In genomic region chr6:44186691-44187025, GRCh38 we compare ENCODE assay signal across 1 cellular context.
TF ChIP-seq lines count a peak whose summit lies in the region.

No MANE protein-coding gene starts in this region.

TF ChIP-seq in K562, 482 proteins besides CTCF, POLR2A, EP300 and RAD21:
- TF ChIP-seq, protein P1, sequence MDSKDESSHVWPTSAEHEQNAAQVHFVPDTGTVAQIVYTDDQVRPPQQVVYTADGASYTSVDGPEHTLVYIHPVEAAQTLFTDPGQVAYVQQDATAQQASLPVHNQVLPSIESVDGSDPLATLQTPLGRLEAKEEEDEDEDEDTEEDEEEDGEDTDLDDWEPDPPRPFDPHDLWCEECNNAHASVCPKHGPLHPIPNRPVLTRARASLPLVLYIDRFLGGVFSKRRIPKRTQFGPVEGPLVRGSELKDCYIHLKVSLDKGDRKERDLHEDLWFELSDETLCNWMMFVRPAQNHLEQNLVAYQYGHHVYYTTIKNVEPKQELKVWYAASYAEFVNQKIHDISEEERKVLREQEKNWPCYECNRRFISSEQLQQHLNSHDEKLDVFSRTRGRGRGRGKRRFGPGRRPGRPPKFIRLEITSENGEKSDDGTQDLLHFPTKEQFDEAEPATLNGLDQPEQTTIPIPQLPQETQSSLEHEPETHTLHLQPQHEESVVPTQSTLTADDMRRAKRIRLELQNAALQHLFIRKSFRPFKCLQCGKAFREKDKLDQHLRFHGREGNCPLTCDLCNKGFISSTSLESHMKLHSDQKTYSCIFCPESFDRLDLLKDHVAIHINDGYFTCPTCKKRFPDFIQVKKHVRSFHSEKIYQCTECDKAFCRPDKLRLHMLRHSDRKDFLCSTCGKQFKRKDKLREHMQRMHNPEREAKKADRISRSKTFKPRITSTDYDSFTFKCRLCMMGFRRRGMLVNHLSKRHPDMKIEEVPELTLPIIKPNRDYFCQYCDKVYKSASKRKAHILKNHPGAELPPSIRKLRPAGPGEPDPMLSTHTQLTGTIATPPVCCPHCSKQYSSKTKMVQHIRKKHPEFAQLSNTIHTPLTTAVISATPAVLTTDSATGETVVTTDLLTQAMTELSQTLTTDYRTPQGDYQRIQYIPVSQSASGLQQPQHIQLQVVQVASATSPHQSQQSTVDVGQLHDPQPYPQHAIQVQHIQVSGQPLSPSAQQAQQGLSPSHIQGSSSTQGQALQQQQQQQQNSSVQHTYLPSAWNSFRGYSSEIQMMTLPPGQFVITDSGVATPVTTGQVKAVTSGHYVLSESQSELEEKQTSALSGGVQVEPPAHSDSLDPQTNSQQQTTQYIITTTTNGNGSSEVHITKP (IDR thresholded peaks at IDR 0.05; ENCODE audit: partially characterized antibody) = no peak
- TF ChIP-seq, protein P2, sequence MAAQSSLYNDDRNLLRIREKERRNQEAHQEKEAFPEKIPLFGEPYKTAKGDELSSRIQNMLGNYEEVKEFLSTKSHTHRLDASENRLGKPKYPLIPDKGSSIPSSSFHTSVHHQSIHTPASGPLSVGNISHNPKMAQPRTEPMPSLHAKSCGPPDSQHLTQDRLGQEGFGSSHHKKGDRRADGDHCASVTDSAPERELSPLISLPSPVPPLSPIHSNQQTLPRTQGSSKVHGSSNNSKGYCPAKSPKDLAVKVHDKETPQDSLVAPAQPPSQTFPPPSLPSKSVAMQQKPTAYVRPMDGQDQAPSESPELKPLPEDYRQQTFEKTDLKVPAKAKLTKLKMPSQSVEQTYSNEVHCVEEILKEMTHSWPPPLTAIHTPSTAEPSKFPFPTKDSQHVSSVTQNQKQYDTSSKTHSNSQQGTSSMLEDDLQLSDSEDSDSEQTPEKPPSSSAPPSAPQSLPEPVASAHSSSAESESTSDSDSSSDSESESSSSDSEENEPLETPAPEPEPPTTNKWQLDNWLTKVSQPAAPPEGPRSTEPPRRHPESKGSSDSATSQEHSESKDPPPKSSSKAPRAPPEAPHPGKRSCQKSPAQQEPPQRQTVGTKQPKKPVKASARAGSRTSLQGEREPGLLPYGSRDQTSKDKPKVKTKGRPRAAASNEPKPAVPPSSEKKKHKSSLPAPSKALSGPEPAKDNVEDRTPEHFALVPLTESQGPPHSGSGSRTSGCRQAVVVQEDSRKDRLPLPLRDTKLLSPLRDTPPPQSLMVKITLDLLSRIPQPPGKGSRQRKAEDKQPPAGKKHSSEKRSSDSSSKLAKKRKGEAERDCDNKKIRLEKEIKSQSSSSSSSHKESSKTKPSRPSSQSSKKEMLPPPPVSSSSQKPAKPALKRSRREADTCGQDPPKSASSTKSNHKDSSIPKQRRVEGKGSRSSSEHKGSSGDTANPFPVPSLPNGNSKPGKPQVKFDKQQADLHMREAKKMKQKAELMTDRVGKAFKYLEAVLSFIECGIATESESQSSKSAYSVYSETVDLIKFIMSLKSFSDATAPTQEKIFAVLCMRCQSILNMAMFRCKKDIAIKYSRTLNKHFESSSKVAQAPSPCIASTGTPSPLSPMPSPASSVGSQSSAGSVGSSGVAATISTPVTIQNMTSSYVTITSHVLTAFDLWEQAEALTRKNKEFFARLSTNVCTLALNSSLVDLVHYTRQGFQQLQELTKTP (IDR thresholded peaks at IDR 0.05; ENCODE audit: low read depth in 1 of 2, partially characterized antibody in 2 of 2) = no peak
- TF ChIP-seq NCOA4 (IDR thresholded peaks at IDR 0.05; ENCODE audit: partially characterized antibody) (no peak), TEAD4 (IDR thresholded peaks at IDR 0.05; ENCODE audit: low read length) (no peak), TEAD4 (CRISPR knock-in tag; IDR thresholded peaks at IDR 0.05; ENCODE audit: borderline replicate concordance) (no peak), YBX1 (IDR thresholded peaks at IDR 0.05) (no peak), MYNN (IDR thresholded peaks at IDR 0.05) (no peak), MYNN (CRISPR knock-in tag; IDR thresholded peaks at IDR 0.05) (no peak), TGIF2 (CRISPR knock-in tag; IDR thresholded peaks at IDR 0.05) (no peak), ZBTB9 (CRISPR knock-in tag; IDR thresholded peaks at IDR 0.05) (no peak), CREB1 (IDR thresholded peaks at IDR 0.05) (no peak), CREB1 (CRISPR knock-in tag; IDR thresholded peaks at IDR 0.05) (no peak), NFIC (IDR thresholded peaks at IDR 0.05) (no peak), TRIM24 (IDR thresholded peaks at IDR 0.05) (no peak), CTBP1 (IDR thresholded peaks at IDR 0.05; ENCODE audit: borderline replicate concordance) (no peak), SIX5 (IDR thresholded peaks at IDR 0.05; ENCODE audit: borderline replicate concordance in 1 of 2, insufficient read depth in 1 of 2, low read depth in 1 of 2, low read length in 2 of 2) (no peak)
TF ChIP-seq in K562: peak in this region for 0.
